In the genomic region with DNA sequence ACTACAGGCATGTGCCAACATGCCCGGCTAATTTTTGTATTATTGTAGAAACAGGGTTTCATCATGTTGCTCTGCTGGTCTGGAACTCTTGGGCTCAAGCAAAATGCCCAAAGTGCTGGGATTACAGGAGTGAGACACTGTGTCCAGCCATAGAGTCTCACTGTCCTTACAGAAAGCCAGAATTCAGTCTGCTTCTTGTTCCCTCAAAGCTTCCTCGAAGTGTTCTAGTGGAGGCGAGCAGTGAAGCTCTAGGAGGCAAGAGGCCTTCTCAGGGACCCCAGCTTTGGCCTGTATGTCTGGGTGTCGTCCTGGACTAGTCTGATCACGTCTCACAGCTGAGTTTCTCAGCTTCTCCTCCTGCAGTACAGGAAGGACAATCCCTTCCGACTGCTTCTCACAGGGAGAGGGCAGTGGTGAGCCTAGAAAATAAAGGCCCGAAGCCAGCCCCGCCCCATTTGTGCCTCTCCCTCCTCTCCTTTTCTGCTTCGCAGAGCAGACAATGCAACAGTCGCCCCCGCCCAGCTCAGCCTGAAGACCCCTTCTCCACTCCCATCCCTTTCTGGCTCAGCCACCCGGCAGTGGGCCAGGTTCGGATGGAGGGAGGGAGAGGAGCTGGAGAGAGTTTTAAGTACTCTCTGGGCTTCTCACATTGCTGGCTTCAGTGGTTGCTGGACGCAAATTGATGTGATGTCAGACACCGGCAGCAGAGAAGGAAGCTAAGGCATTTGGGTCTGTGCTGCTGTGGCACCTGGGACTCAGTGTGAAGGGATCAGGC, we compare ENCODE assay signal across 8 cellular contexts. TPM values are rescaled to one million over a fixed set of nuclear protein-coding genes. Genes with fewer than 3 reads are reported as not detected.
DNase-seq lines count a peak whose midpoint lies in the region; ATAC-seq, FAIRE-seq and TF ChIP-seq lines count a peak whose summit lies in the region.

No MANE protein-coding gene starts in this region.

- WGBS in lower leg skin, 2 donors, result 3 to 29% methylated on average over 15 of the region's 15 CpGs

- in situ Hi-C loops in GM13976 (cut with MboI; ENCODE audit: low sequenced_read_pairs, unreplicated experiment), result loop anchor here (25.0 kb wide), 1 partner anchor 515 kb away; a partner anchor contains a TSS

- no peaks in the 10 kb centered on the region for H3K9me3 ChIP-seq in duodenal mucosa (ENCODE audit: control insufficient read depth in 1 of 2, low read length in 2 of 2)

- TF ChIP-seq POLR2A in lower leg skin (IDR thresholded peaks at IDR 0.05), result no peak
- TF ChIP-seq POLR2A in H54 (IDR thresholded peaks at IDR 0.05; ENCODE audit: low read depth, low read length), result no peak

- intact Hi-C loops in lower leg skin (cut with DNase I; ENCODE audit: low total_unique reads), result no loop called here

- peak; percentile 76 for ATAC-seq in HG03175 (IDR thresholded peaks at IDR 0.05; ENCODE audit: unreplicated experiment)

- no peak for FAIRE-seq in H54 (lab: Jason Lieb, UNC)

- H3K9ac ChIP-seq in duodenal mucosa (ENCODE audit: low read depth in 1 of 2, low read length in 2 of 2), result peak overlapping the region; percentile 60 to 63

- peaks cover 3 to 8% of the 10 kb centered on the region in 2 donors for H3K4me1 ChIP-seq in duodenal mucosa (ENCODE audit: control insufficient read depth in 1 of 2, insufficient read depth in 2 of 2, low read length in 2 of 2)

- no peaks in the 10 kb centered on the region for H3K36me3 ChIP-seq in duodenal mucosa (ENCODE audit: control insufficient read depth in 1 of 2, insufficient read depth in 2 of 2, low read length in 2 of 2)

- H3K4me3 ChIP-seq in duodenal mucosa (ENCODE audit: low read depth in 1 of 2, low read length in 2 of 2), result peak overlapping the region; percentile 55 to 62
- no peak overlapping the region for H3K4me3 ChIP-seq in lower leg skin (ENCODE audit: low read depth, poor library complexity, severe bottlenecking)

- peak; percentile 32 for TF ChIP-seq CTCF in GM13976 (IDR thresholded peaks at IDR 0.05; ENCODE audit: borderline replicate concordance, control extremely low read depth, extremely low read depth, insufficient read depth, missing control alignments)
- no peak for TF ChIP-seq CTCF in lower leg skin (IDR thresholded peaks at IDR 0.05)

- no peaks in the 10 kb centered on the region for H3K27me3 ChIP-seq in duodenal mucosa (ENCODE audit: control insufficient read depth in 1 of 2, insufficient read depth in 2 of 2, low read length in 2 of 2)

- H3K27ac ChIP-seq in duodenal mucosa (ENCODE audit: low read depth, low read length), result peak overlapping the region; percentile 51

- DNase-seq in GM13976 (ENCODE audit: low spot score) (peak; percentile 73), NCI-H510A treated with DMSO at 0.1 percent for 48 hours (lab: John Stamatoyannopoulos, UW) (peak; percentile 63), lower leg skin (ENCODE audit: low spot score in 2 of 2) (peak; percentile 67 to 94), H54 (ENCODE audit: insufficient read length, low spot score) (no peak)
- peak; percentile 40 to 56 for DNase-seq in activated CD4-positive, alpha-beta T cell treated with anti-CD3 and anti-CD28 coated beads for 24 hours (ENCODE audit: low read depth in 2 of 2)
- peak; percentile 47 to 54 for DNase-seq in stimulated activated CD4-positive, alpha-beta T cell treated with anti-CD3 and anti-CD28 coated beads, Interleukin-4, amount 100 ng/mL, for 48 hours (ENCODE audit: low read depth in 2 of 2)

RNA-seq across cellular contexts. Expression of a gene that starts 11.1 kb away (rescaled TPM):
- total RNA-seq in lower leg skin, result 10 to 100 TPM; 42.5 to 61.7 (median 47.2) TPM

RNA-seq across cellular contexts. Expression of a gene that starts 19.6 kb away (rescaled TPM):
- 10 to 100 TPM; 31.1 to 49.6 (median 35.6) TPM for total RNA-seq in lower leg skin

RNA-seq across cellular contexts. Expression of a gene that starts 20.3 kb away (rescaled TPM):
- total RNA-seq in lower leg skin, result 10 to 100 TPM; 14.1 to 62.5 (median 22.1) TPM

RNA-seq across cellular contexts. Expression of a gene that starts 36.7 kb away (rescaled TPM):
- total RNA-seq in lower leg skin, result 10 to 100 TPM; 53.4 to 67.3 (median 57.4) TPM

RNA-seq across cellular contexts. Expression of a gene that starts 40.7 kb away (rescaled TPM):
- 10 to 100 TPM; 33.7 to 57.0 (median 50.7) TPM for total RNA-seq in lower leg skin
